Comparison of ENCODE assay signal across 1 cellular context in the genomic region with DNA sequence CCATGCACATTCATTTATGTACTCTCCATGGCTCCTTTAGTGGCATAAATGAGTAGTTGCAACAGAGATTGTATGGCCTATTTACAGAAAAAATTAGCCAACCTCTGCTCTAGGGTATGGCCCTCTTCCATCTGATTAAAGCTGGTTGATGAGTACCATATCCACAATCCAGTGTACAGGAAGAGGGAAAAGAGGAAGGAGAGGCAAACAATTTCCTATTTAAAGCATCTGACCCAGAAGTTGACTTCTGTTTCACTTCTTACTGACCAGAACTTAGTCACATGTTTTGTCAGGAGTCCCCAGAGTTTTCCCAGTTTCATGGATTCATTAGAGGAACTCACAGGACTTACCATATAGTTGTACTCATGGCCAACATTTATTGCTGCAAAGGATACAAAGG.
TF ChIP-seq lines count a peak whose summit lies in the region.

No MANE protein-coding gene starts in this region.

TF ChIP-seq in endothelial cell of umbilical vein, 7 proteins besides CTCF, POLR2A, EP300 and RAD21:
- peak; percentile 47 for TF ChIP-seq GATA2 (IDR thresholded peaks at IDR 0.05; ENCODE audit: insufficient read depth, insufficient read length, low read depth, low read length)
- TF ChIP-seq FOS (IDR thresholded peaks at IDR 0.05; ENCODE audit: borderline replicate concordance, insufficient read depth, low read length) = peak; percentile 43
- no peak for TF ChIP-seq MYC (IDR thresholded peaks at IDR 0.05; ENCODE audit: low read depth, low read length)
